In genomic region chr10:114432704-114433103, GRCh38 we compare ENCODE assay signal across 20 cellular contexts. TPM values are rescaled to one million over a fixed set of nuclear protein-coding genes. Genes with fewer than 3 reads are reported as not detected.
DNase-seq lines count a peak whose midpoint lies in the region; ATAC-seq and TF ChIP-seq lines count a peak whose summit lies in the region.
"Had no signal": no experiment of that assay in that cellular context is flagged by ENCODE, and none has a peak within 500 bp of the region (broad histone marks: within the 10 kb centered on the region; RNA-seq: fewer than 3 reads in every experiment).

No MANE protein-coding gene starts in this region.

- H3K4me3 ChIP-seq in choroid plexus epithelial cell (ENCODE audit: low read depth, low read length) (no peak overlapping the region), MG63 (no peak overlapping the region)

- no peaks in the 10 kb centered on the region for H3K4me1 Mint-ChIP-seq in activated CD4-positive, alpha-beta T cell treated with anti-CD3 and anti-CD28 coated beads, Interleukin-2, amount 10 ng/mL, durations not matched to agents 7 days and 5 days
- peaks cover 6% of the 10 kb centered on the region for H3K4me1 Mint-ChIP-seq in CD4-positive, alpha-beta T cell (ENCODE audit: low read depth)
- peaks cover 10% of the 10 kb centered on the region for H3K4me1 Mint-ChIP-seq in osteocyte (ENCODE audit: unreplicated experiment)

- H3K9me3 ChIP-seq in CD4-positive, alpha-beta T cell (ENCODE audit: control insufficient read depth, low read length) = no peaks in the 10 kb centered on the region
- H3K9me3 ChIP-seq in MG63 = no peaks in the 10 kb centered on the region
- H3K9me3 ChIP-seq: BE2C had no signal

- intact Hi-C loops in CD4-positive, alpha-beta T cell (cut with DNase I, micrococcal nuclease) = no loop called here

- no peak for ATAC-seq in CD4-positive, alpha-beta T cell (ENCODE audit: poor library complexity)

- H3K27ac Mint-ChIP-seq in activated CD4-positive, alpha-beta T cell treated with anti-CD3 and anti-CD28 coated beads, Interleukin-2, amount 10 ng/mL, durations not matched to agents 7 days and 5 days = peak overlapping the region; percentile 48
- H3K27ac Mint-ChIP-seq in CD4-positive, alpha-beta T cell = peak overlapping the region; percentile 67
- H3K27ac Mint-ChIP-seq in osteocyte (ENCODE audit: unreplicated experiment) = no peak overlapping the region

- no peak for DNase-seq in activated CD4-positive, alpha-beta T cell treated with anti-CD3 and anti-CD28 coated beads, Interleukin-2, amount 10 ng/mL, durations not matched to agents 7 days and 5 days
- DNase-seq in activated CD4-positive, alpha-beta T cell treated with anti-CD3 and anti-CD28 coated beads for 1 hour = no peak
- no peak for DNase-seq in CD4-positive, alpha-beta T cell
- DNase-seq in HCEC 1CT (peak; percentile 7), choroid plexus epithelial cell (ENCODE audit: low read depth) (peak; percentile 43), medulla oblongata (ENCODE audit: extremely low spot score) (no peak), MG63 (no peak), osteocyte (ENCODE audit: extremely low spot score, unreplicated experiment) (no peak)
- DNase-seq: BE2C, DMS79, Kasumi-1, MM.1S, NCI-H1417, NCI-H187, NCI-H2107, NCI-H510A treated with DMSO at 0.1 percent for 48 hours, NCI-H82, OCI-M1, Right ventricle myocardium superior had no signal

- peaks cover 47% of the 10 kb centered on the region for H3K36me3 Mint-ChIP-seq in activated CD4-positive, alpha-beta T cell treated with anti-CD3 and anti-CD28 coated beads, Interleukin-2, amount 10 ng/mL, durations not matched to agents 7 days and 5 days (ENCODE audit: low read depth)
- peaks cover 88% of the 10 kb centered on the region for H3K36me3 Mint-ChIP-seq in CD4-positive, alpha-beta T cell (ENCODE audit: low read depth)
- peaks cover 25% of the 10 kb centered on the region for H3K36me3 Mint-ChIP-seq in osteocyte (ENCODE audit: unreplicated experiment)

- no peaks in the 10 kb centered on the region for H3K27me3 Mint-ChIP-seq in activated CD4-positive, alpha-beta T cell treated with anti-CD3 and anti-CD28 coated beads, Interleukin-2, amount 10 ng/mL, durations not matched to agents 7 days and 5 days
- no peaks in the 10 kb centered on the region for H3K27me3 Mint-ChIP-seq in CD4-positive, alpha-beta T cell
- no peaks in the 10 kb centered on the region for H3K27me3 Mint-ChIP-seq in osteocyte (ENCODE audit: unreplicated experiment)

- no peak for TF ChIP-seq CTCF in CD4-positive, alpha-beta T cell (IDR thresholded peaks at IDR 0.05)
- no peak for TF ChIP-seq CTCF in choroid plexus epithelial cell (conservative IDR thresholded peaks at IDR 0.05; ENCODE audit: low read depth, low read length)
- no peak for TF ChIP-seq CTCF in osteocyte (IDR thresholded peaks at IDR 0.05)

- H3K27ac ChIP-seq in CD4-positive, alpha-beta T cell (ENCODE audit: low read depth, low read length) = no peak overlapping the region
- H3K27ac ChIP-seq: HL-60 had no signal

- POLR2A ChIA-PET in activated CD4-positive, alpha-beta T cell treated with anti-CD3 and anti-CD28 coated beads, Interleukin-2, amount 10 ng/mL, durations not matched to agents 7 days and 5 days (lab: Charles Lee) = no interaction called here
- POLR2A ChIA-PET in CD4-positive, alpha-beta T cell (lab: Charles Lee) = interaction anchor here (1.6 kb wide), 1 partner anchor 9 kb away, joined by 6 read pairs; no protein-coding TSS in a partner anchor

- H3K27me3 ChIP-seq in CD4-positive, alpha-beta T cell (ENCODE audit: control insufficient read depth, insufficient read depth, low read length) = no peaks in the 10 kb centered on the region
- H3K27me3 ChIP-seq in MG63 = no peaks in the 10 kb centered on the region
- H3K27me3 ChIP-seq: BE2C had no signal

- CTCF ChIA-PET in activated CD4-positive, alpha-beta T cell treated with anti-CD3 and anti-CD28 coated beads, Interleukin-2, amount 10 ng/mL, durations not matched to agents 7 days and 5 days (lab: Charles Lee) = interaction anchor here (1.4 kb wide), 1 partner anchor 14 kb away, joined by 4 read pairs; no protein-coding TSS in a partner anchor
- CTCF ChIA-PET in CD4-positive, alpha-beta T cell (lab: Charles Lee) = no interaction called here

- H3K36me3 ChIP-seq in MG63 = peaks cover 44% of the 10 kb centered on the region

- no peaks in the 10 kb centered on the region for H3K9me3 Mint-ChIP-seq in activated CD4-positive, alpha-beta T cell treated with anti-CD3 and anti-CD28 coated beads, Interleukin-2, amount 10 ng/mL, durations not matched to agents 7 days and 5 days
- no peaks in the 10 kb centered on the region for H3K9me3 Mint-ChIP-seq in CD4-positive, alpha-beta T cell
- H3K9me3 Mint-ChIP-seq in osteocyte (ENCODE audit: unreplicated experiment) = no peaks in the 10 kb centered on the region

- H3K4me3 Mint-ChIP-seq in activated CD4-positive, alpha-beta T cell treated with anti-CD3 and anti-CD28 coated beads, Interleukin-2, amount 10 ng/mL, durations not matched to agents 7 days and 5 days = no peak overlapping the region
- H3K4me3 Mint-ChIP-seq in CD4-positive, alpha-beta T cell = no peak overlapping the region
- H3K4me3 Mint-ChIP-seq in osteocyte (ENCODE audit: unreplicated experiment) = no peak overlapping the region

RNA-seq across cellular contexts. Expression of gene AFAP1L2, which starts 28.4 kb away (rescaled TPM):
- 1 to 10 TPM; 1.1 to 1.8 TPM for total RNA-seq in activated CD4-positive, alpha-beta T cell treated with anti-CD3 and anti-CD28 coated beads, Interleukin-2, amount 10 ng/mL, durations not matched to agents 7 days and 5 days
- under 1 TPM; 0.36 to 0.50 TPM for total RNA-seq in CD4-positive, alpha-beta T cell
- 3.4 and 3.8 TPM in 2 replicates for total RNA-seq in MG63 (2014; rRNA removed; shearing (Covaris generic); ENCODE audit: low replicate concordance)
- 4.0 and 5.7 TPM in 2 replicates for total RNA-seq in osteocyte

Comparison
In these comparisons a context has a peak if more than half of its experiments do, and no peak if none do; other contexts are left out.
1. DNase-seq: peak in HCEC 1CT (single experiment) and choroid plexus epithelial cell (single experiment); none in activated CD4-positive, alpha-beta T cell treated with anti-CD3 and anti-CD28 coated beads, Interleukin-2, amount 10 ng/mL, durations not matched to agents 7 days and 5 days (single experiment), activated CD4-positive, alpha-beta T cell treated with anti-CD3 and anti-CD28 coated beads for 1 hour (single experiment), CD4-positive, alpha-beta T cell (0 of 10), medulla oblongata (single experiment), MG63 (single experiment) and osteocyte (single experiment).